In genomic region chr19:38729653-38730469, GRCh38 we compare ENCODE assay signal across 8 cellular contexts. TPM values are rescaled to one million over a fixed set of nuclear protein-coding genes. Genes with fewer than 3 reads are reported as not detected.
A peak's percentile ranks its signal among the peaks of the same experiment; 100 is the strongest.
DNase-seq lines count a peak whose midpoint lies in the region; ATAC-seq and TF ChIP-seq lines count a peak whose summit lies in the region.

No MANE protein-coding gene starts in this region.

- intact Hi-C loops in activated B cell treated with CpG ODN at 0.5 μM for 24 hours (cut with micrococcal nuclease) = loop anchor here (1.0 to 10.0 kb wide), 3 partner anchors 157 to 200 kb away; partner anchors contain the start of genes MRPS12 and SARS2
- intact Hi-C loops in mammary epithelial cell (cut with micrococcal nuclease) = loop anchor here (1.0 kb wide), 1 partner anchor 108 kb away; no protein-coding TSS in a partner anchor
- intact Hi-C loops in right lobe of liver (cut with DNase I) = loop anchor here in 1 of 2 donors (10.0 kb wide), 1 partner anchor 85 kb away; the partner anchor contains the start of gene LGALS4

- H3K9ac ChIP-seq in mammary epithelial cell (ENCODE audit: insufficient read depth, low read length) = no peak overlapping the region

- no peaks in the 10 kb centered on the region for H4K20me1 ChIP-seq in mammary epithelial cell (ENCODE audit: insufficient read depth, low read length)

- no peaks in the 10 kb centered on the region for H3K9me3 ChIP-seq in mammary epithelial cell (replicated peaks; ENCODE audit: insufficient read depth, low read length)
- H3K9me3 ChIP-seq in right lobe of liver = no peaks in the 10 kb centered on the region

- POLR2A ChIA-PET in activated B cell treated with CpG ODN at 0.5 μM for 24 hours (lab: Charles Lee) = no interaction called here

- dilution Hi-C loops in mammary epithelial cell (cut with HindIII; ENCODE audit: low sequenced_read_pairs) = no loop called here

- peak overlapping the region; percentile 46 for H3K27ac Mint-ChIP-seq in activated B cell treated with CpG ODN at 0.5 μM for 24 hours

- peak; percentile 77 for ATAC-seq in activated B cell treated with CpG ODN at 0.5 μM for 24 hours (ENCODE audit: low read depth)
- ATAC-seq in right lobe of liver = peak; percentile 37 to 55 (median 51)
- no peak for ATAC-seq in HG02973 (IDR thresholded peaks at IDR 0.05; ENCODE audit: unreplicated experiment)
- ATAC-seq in HG03095 (IDR thresholded peaks at IDR 0.05; ENCODE audit: unreplicated experiment) = no peak

- peaks cover 43% of the 10 kb centered on the region for H3K36me3 ChIP-seq in mammary epithelial cell (ENCODE audit: insufficient read depth, low read length)
- H3K36me3 ChIP-seq in right lobe of liver = peaks cover 0 to 50% (median 22%) of the 10 kb centered on the region in 4 donors

- WGBS in mammary epithelial cell (ENCODE audit: low coverage, missing lambda C conversion rate) = 90% methylated on average over 11 of the region's 17 CpGs
- WGBS in right lobe of liver (ENCODE audit: insufficient coverage, low coverage, low lambda C conversion rate, missing lambda C conversion rate) = 67% methylated on average over 10 of the region's 17 CpGs

- H3K4me3 Mint-ChIP-seq in activated B cell treated with CpG ODN at 0.5 μM for 24 hours = no peak overlapping the region

- in situ Hi-C loops in mammary epithelial cell (cut with MboI; ENCODE audit: low sequenced_read_pairs in 2 of 2) = loop anchor here (10.0 to 25.0 kb wide), 2 partner anchors 105 to 107 kb away; partner anchors contain the start of genes ECH1 (in 2 of the 2) and HNRNPL (in 1 of the 2)

- H3K36me3 Mint-ChIP-seq in activated B cell treated with CpG ODN at 0.5 μM for 24 hours (ENCODE audit: low read depth) = peaks cover 51% of the 10 kb centered on the region

- no peak overlapping the region for H3K4me2 ChIP-seq in mammary epithelial cell (ENCODE audit: insufficient read depth, low read depth, low read length)

- H3K4me1 ChIP-seq in mammary epithelial cell (ENCODE audit: insufficient read depth, low read length) = peaks cover 24% of the 10 kb centered on the region
- H3K4me1 ChIP-seq in right lobe of liver = peaks cover 0 to 32% (median 3%) of the 10 kb centered on the region in 4 donors

- no peaks in the 10 kb centered on the region for H3K27me3 ChIP-seq in mammary epithelial cell (ENCODE audit: insufficient read depth, low read length)
- H3K27me3 ChIP-seq in right lobe of liver = no peaks in the 10 kb centered on the region

- CTCF ChIA-PET in activated B cell treated with CpG ODN at 0.5 μM for 24 hours (lab: Charles Lee) (interaction anchor here (0.8 to 1.7 kb wide), 3 partner anchors 157 to 202 kb away, joined by 3 to 7 read pairs (median 4); partner anchors contain the start of genes MRPS12 and SARS2), mammary epithelial cell (lab: Charles Lee; ENCODE audit: low non-redundant PET) (interaction anchor here (0.6 kb wide), 1 partner anchor 201 kb away, joined by 6 read pairs; the partner anchor contains the start of gene MRPS12)

- H3K4me3 ChIP-seq in GM12864 (ENCODE audit: low read depth, low read length) (no peak overlapping the region), NB4 (ENCODE audit: low read depth, low read length) (no peak overlapping the region), mammary epithelial cell (replicated peaks in 1 of 3; ENCODE audit: insufficient read depth in 1 of 3, low read depth in 2 of 3, low read length in 3 of 3) (no peak overlapping the region), right lobe of liver (no peak overlapping the region)

- no peaks in the 10 kb centered on the region for H3K9me3 Mint-ChIP-seq in activated B cell treated with CpG ODN at 0.5 μM for 24 hours

- no peaks in the 10 kb centered on the region for H3K27me3 Mint-ChIP-seq in activated B cell treated with CpG ODN at 0.5 μM for 24 hours

- peak; percentile 86 for TF ChIP-seq CTCF in GM12864 (IDR thresholded peaks at IDR 0.05; ENCODE audit: low read depth, low read length, missing control alignments)
- TF ChIP-seq CTCF in NB4 (IDR thresholded peaks at IDR 0.05; ENCODE audit: low read depth, low read length) = peak; percentile 59
- peak; percentile 54 for TF ChIP-seq CTCF in activated B cell treated with CpG ODN at 0.5 μM for 24 hours (IDR thresholded peaks at IDR 0.05)
- TF ChIP-seq CTCF in mammary epithelial cell (conservative IDR thresholded peaks at IDR 0.05 in 1 of 2, IDR thresholded peaks at IDR 0.05 in 1 of 2; ENCODE audit: extremely low read depth in 1 of 2, insufficient read depth in 1 of 2, low read depth in 1 of 2, low read length in 2 of 2) = peak; percentile 59 to 85
- peak; percentile 69 to 82 (median 77) for TF ChIP-seq CTCF in right lobe of liver (IDR thresholded peaks at IDR 0.05)

- peaks cover 25% of the 10 kb centered on the region for H3K4me1 Mint-ChIP-seq in activated B cell treated with CpG ODN at 0.5 μM for 24 hours

- H2AFZ ChIP-seq in mammary epithelial cell (ENCODE audit: low read depth, low read length) = no peak overlapping the region

- no peak for TF ChIP-seq POLR2A in NB4 (IDR thresholded peaks at IDR 0.05; ENCODE audit: extremely low read depth, insufficient read length)
- TF ChIP-seq POLR2A in right lobe of liver (IDR thresholded peaks at IDR 0.05) = no peak

- TSS peak; percentile 81 for BruUV-seq in mammary epithelial cell (replicated peaks; lab: Mats Ljungman, UMichigan)

- H3K79me2 ChIP-seq in mammary epithelial cell (ENCODE audit: insufficient read depth, low read length) = peaks cover 37% of the 10 kb centered on the region

- no peak for DNase-seq in GM12864 (ENCODE audit: low read depth)
- DNase-seq in NB4 (ENCODE audit: low read depth) = peak; percentile 66
- DNase-seq in activated B cell treated with CpG ODN at 0.5 μM for 24 hours = peak; percentile 79
- peak; percentile 43 for DNase-seq in mammary epithelial cell
- DNase-seq in right lobe of liver = peak; percentile 66 to 74 (median 74)
- DNase-seq in stimulated activated CD8-positive, alpha-beta memory T cell treated with anti-CD3 and anti-CD28 coated beads, Interleukin-2, amount 100 ng/mL, for 1 hour (ENCODE audit: low read depth in 2 of 2) = peak; percentile 56 to 67

- H3K27ac ChIP-seq in mammary epithelial cell (ENCODE audit: insufficient read depth, low read depth, low read length) (no peak overlapping the region), right lobe of liver (no peak overlapping the region)

RNA-seq across cellular contexts. Expression of gene CAPN12, which starts 14.4 kb away (rescaled TPM):
- total RNA-seq in activated B cell treated with CpG ODN at 0.5 μM for 24 hours (12.4 and 14.9 TPM in 2 replicates), mammary epithelial cell (1 to 10 TPM in 1 of 2 donors, under 1 TPM in 1; 0.49 to 1.0 TPM), right lobe of liver (10 to 100 TPM in 3 of 6 experiments, 1 to 10 TPM in 3; 2.2 to 45.3 (median 16.3) TPM)
- polyA plus RNA-seq in mammary epithelial cell = 4.6 TPM
- polyA minus RNA-seq in mammary epithelial cell = not detected

RNA-seq across cellular contexts. Expression of gene LGALS7, which starts 43.5 kb away (rescaled TPM):
- total RNA-seq in activated B cell treated with CpG ODN at 0.5 μM for 24 hours (not detected in 2 replicates), mammary epithelial cell (1 to 10 TPM in 1 of 2 donors, not detected in 1; 6.3 TPM), right lobe of liver (not detected)
- polyA plus RNA-seq in mammary epithelial cell = 50.4 TPM
- 16.3 TPM for polyA minus RNA-seq in mammary epithelial cell

RNA-seq across cellular contexts. Expression of gene LGALS7B, which starts 59.1 kb away (rescaled TPM):
- not detected in 2 replicates for total RNA-seq in activated B cell treated with CpG ODN at 0.5 μM for 24 hours
- 100 to 1,000 TPM in 1 of 2 donors, under 1 TPM in 1; 0.73 to 210 TPM for total RNA-seq in mammary epithelial cell
- polyA plus RNA-seq in mammary epithelial cell = 688 TPM
- 2.2 TPM for polyA minus RNA-seq in mammary epithelial cell
- not detected for total RNA-seq in right lobe of liver

Comparison
In these comparisons a context has a peak if more than half of its experiments do, and no peak if none do; other contexts are left out.
1. ATAC-seq: peak in activated B cell treated with CpG ODN at 0.5 μM for 24 hours (single experiment) and right lobe of liver (4 of 4); none in HG02973 (single experiment) and HG03095 (single experiment).
2. Peak in every context shown above with its lines, with median percentiles within 50 percentile points of each other: CTCF ChIP-seq.